In the genomic region with DNA sequence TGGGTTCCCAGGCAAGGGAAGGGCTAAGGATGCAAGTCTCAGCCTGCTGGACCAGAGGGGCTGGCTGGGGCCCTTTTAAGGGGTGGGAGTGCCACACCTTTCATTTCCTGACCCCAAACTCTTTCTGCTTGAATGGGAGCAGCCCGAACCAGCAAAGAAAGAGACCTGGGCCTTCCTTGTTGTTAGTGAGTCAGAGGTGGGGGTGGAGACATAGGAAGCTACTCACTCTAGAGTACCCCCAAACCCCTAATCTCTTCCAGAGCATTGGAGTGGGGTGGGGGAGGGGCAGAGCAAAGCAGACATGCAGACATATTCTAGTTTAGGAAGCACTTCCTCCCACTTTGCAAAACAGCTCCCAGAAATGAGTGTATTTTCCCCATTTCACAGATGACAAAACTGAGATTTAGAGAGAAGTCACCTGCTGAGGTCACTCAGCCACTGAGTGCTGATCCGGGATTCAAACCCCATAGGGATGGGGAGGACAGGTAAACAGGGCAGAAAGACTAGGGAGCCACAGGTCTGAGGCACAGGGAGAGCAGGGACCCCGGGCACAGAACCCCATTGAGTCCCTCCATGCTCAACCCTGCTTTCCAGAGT, we compare ENCODE assay signal across 9 cellular contexts. TPM values are rescaled to one million over a fixed set of nuclear protein-coding genes. Genes with fewer than 3 reads are reported as not detected.
A peak's percentile ranks its signal among the peaks of the same experiment; 100 is the strongest.
DNase-seq lines count a peak whose midpoint lies in the region; ATAC-seq and TF ChIP-seq lines count a peak whose summit lies in the region.
"Had no signal": no experiment of that assay in that cellular context is flagged by ENCODE, and none has a peak within 500 bp of the region (broad histone marks: within the 10 kb centered on the region; RNA-seq: fewer than 3 reads in every experiment).

No MANE protein-coding gene starts in this region.

- H3K23ac ChIP-seq in H9 (ENCODE audit: insufficient read length, low read depth, low read length): no peak overlapping the region

- peak; percentile 53 for ATAC-seq in activated CD8-positive, alpha-beta T cell treated with anti-CD3 and anti-CD28 coated beads for 36 hours

- DNase-seq in CD4-positive, alpha-beta memory T cell: peak in 1 of 5 donors; percentile 37
- no peak for DNase-seq in H9
- peak; percentile 52 for DNase-seq in activated CD8-positive, alpha-beta T cell treated with anti-CD3 and anti-CD28 coated beads for 36 hours
- no peak for DNase-seq in central memory CD4-positive, alpha-beta T cell
- no peak for DNase-seq in progenitor cell of endocrine pancreas (ENCODE audit: low spot score, unreplicated experiment)
- no peak for DNase-seq in Peyer's patch
- no peak for DNase-seq in NCI-H1105 (lab: John Stamatoyannopoulos, UW)
- DNase-seq: NCI-H1417 treated with DMSO at 0.1 percent for 48 hours had no signal

- H4K20me1 ChIP-seq in H9 (ENCODE audit: control insufficient read depth, insufficient read depth, insufficient read length): no peaks in the 10 kb centered on the region

- no peaks in the 10 kb centered on the region for H3K27me3 ChIP-seq in CD4-positive, alpha-beta memory T cell (ENCODE audit: insufficient read depth, low read length)
- H3K27me3 ChIP-seq in H9 (ENCODE audit: insufficient read depth, low read length): no peaks in the 10 kb centered on the region
- no peaks in the 10 kb centered on the region for H3K27me3 ChIP-seq in Peyer's patch

- no peak overlapping the region for H4K5ac ChIP-seq in H9 (ENCODE audit: insufficient read length, low read depth, low read length)

- no CpG with 5 or more reads among the region's 3 CpGs for WGBS in H9 (ENCODE audit: extremely low coverage, insufficient read length, low lambda C conversion rate)
- WGBS in mesodermal cell (ENCODE audit: insufficient coverage in 2 of 2), 2 experiments: 91 to 100% methylated on average over 1 to 2 of the region's 3 CpGs

- no peak for TF ChIP-seq CTCF in H9 (conservative IDR thresholded peaks at IDR 0.05)
- TF ChIP-seq CTCF in activated CD8-positive, alpha-beta T cell treated with anti-CD3 and anti-CD28 coated beads for 36 hours (IDR thresholded peaks at IDR 0.05): no peak
- no peak for TF ChIP-seq CTCF in progenitor cell of endocrine pancreas (IDR thresholded peaks at IDR 0.05; ENCODE audit: unreplicated experiment)
- TF ChIP-seq CTCF in Peyer's patch (IDR thresholded peaks at IDR 0.05): no peak

- no peak overlapping the region for H3K4me3 ChIP-seq in CD4-positive, alpha-beta memory T cell (ENCODE audit: low read length in 2 of 2)
- H3K4me3 ChIP-seq in mesodermal cell (ENCODE audit: extremely low read depth, insufficient read depth, low read length, poor library complexity, severe bottlenecking): no peak overlapping the region
- H3K4me3 ChIP-seq in Peyer's patch: no peak overlapping the region

- H3K36me3 ChIP-seq in CD4-positive, alpha-beta memory T cell (ENCODE audit: insufficient read depth, low read length): no peaks in the 10 kb centered on the region
- H3K36me3 ChIP-seq in mesodermal cell (ENCODE audit: control insufficient read depth, insufficient read depth, low read length) (no peaks in the 10 kb centered on the region), Peyer's patch (no peaks in the 10 kb centered on the region)

- peak overlapping the region; percentile 16 for H3K18ac ChIP-seq in H9 (ENCODE audit: insufficient read length, low read depth, low read length)

- H3K27ac Mint-ChIP-seq in CD4-positive, alpha-beta memory T cell: peak overlapping the region; percentile 85 to 93 (median 87)
- H3K27ac Mint-ChIP-seq in H9: no peak overlapping the region; a peak in 1 of 7 replicates
- H3K27ac Mint-ChIP-seq in activated CD8-positive, alpha-beta T cell treated with anti-CD3 and anti-CD28 coated beads for 36 hours: peak overlapping the region; percentile 73
- no peak overlapping the region for H3K27ac Mint-ChIP-seq in progenitor cell of endocrine pancreas

- H3K4me1 Mint-ChIP-seq in CD4-positive, alpha-beta memory T cell: peaks cover 41 to 70% (median 56%) of the 10 kb centered on the region in 4 donors
- H3K4me1 Mint-ChIP-seq in H9 (peaks cover 10 to 14% of the 10 kb centered on the region in 2 experiments), progenitor cell of endocrine pancreas (ENCODE audit: low read depth) (peaks cover 5% of the 10 kb centered on the region)
- H3K4me1 Mint-ChIP-seq in activated CD8-positive, alpha-beta T cell treated with anti-CD3 and anti-CD28 coated beads for 36 hours (ENCODE audit: low read depth): peaks cover 59% of the 10 kb centered on the region

- H3K4ac ChIP-seq in H9 (ENCODE audit: low read depth, low read length): no peak overlapping the region

- H2BK12ac ChIP-seq in H9 (ENCODE audit: insufficient read length, low read depth, low read length): no peak overlapping the region

- no peaks in the 10 kb centered on the region for H3K79me2 ChIP-seq in H9 (ENCODE audit: insufficient read depth, low read length)

- intact Hi-C loops in CD4-positive, alpha-beta memory T cell (cut with micrococcal nuclease): loop anchor here (10.0 kb wide), 1 partner anchor 61 kb away; no protein-coding TSS in a partner anchor
- intact Hi-C loops in activated CD8-positive, alpha-beta T cell treated with anti-CD3 and anti-CD28 coated beads for 36 hours (cut with micrococcal nuclease): loop anchor here (5.0 kb wide), 1 partner anchor 36 kb away; no protein-coding TSS in a partner anchor

- no peak overlapping the region for H4K8ac ChIP-seq in H9 (replicated peaks; ENCODE audit: insufficient read length, low read depth, low read length)

- no peak overlapping the region for H3K56ac ChIP-seq in H9 (ENCODE audit: insufficient read length, low read depth, low read length)

- no peak overlapping the region for H4K91ac ChIP-seq in H9 (ENCODE audit: insufficient read length, low read depth, low read length)

- no peak overlapping the region for H2AK5ac ChIP-seq in H9 (ENCODE audit: insufficient read length, low read length)

- no peak overlapping the region for H2BK120ac ChIP-seq in H9 (ENCODE audit: low read depth, low read length, poor library complexity, severe bottlenecking)

- H3K23me2 ChIP-seq in H9 (ENCODE audit: insufficient read length, low read depth, low read length, poor library complexity, severe bottlenecking): no peaks in the 10 kb centered on the region

- H2AFZ ChIP-seq in H9 (ENCODE audit: low read length): no peak overlapping the region

- CTCF ChIA-PET in CD4-positive, alpha-beta memory T cell (lab: Charles Lee; ENCODE audit: partially characterized antibody): interaction anchor here (0.6 to 16.3 kb wide), 15 partner anchors 10 to 174 kb away, joined by 3 to 562 read pairs (median 8); a partner anchor contains a TSS
- CTCF ChIA-PET in activated CD8-positive, alpha-beta T cell treated with anti-CD3 and anti-CD28 coated beads for 36 hours (lab: Charles Lee): interaction anchor here (0.5 to 4.2 kb wide), 26 partner anchors 7 to 180 kb away, joined by 3 to 83 read pairs (median 4); a partner anchor contains a TSS

- H3K14ac ChIP-seq in H9 (ENCODE audit: insufficient read depth, low read length): 0 out of 2 replicates have a peak overlapping the region, but pooled peaks have one; percentile 67

- H3T11ph ChIP-seq in H9 (ENCODE audit: low read length): no peak overlapping the region

- no peak overlapping the region for H2BK20ac ChIP-seq in H9 (ENCODE audit: low read depth, low read length, poor library complexity, severe bottlenecking)

- H3K4me1 ChIP-seq in CD4-positive, alpha-beta memory T cell (ENCODE audit: insufficient read depth, low read length): peaks cover 68% of the 10 kb centered on the region
- no peaks in the 10 kb centered on the region for H3K4me1 ChIP-seq in H9 (ENCODE audit: insufficient read depth, low read length)
- peaks cover 8% of the 10 kb centered on the region for H3K4me1 ChIP-seq in mesodermal cell (ENCODE audit: control insufficient read depth, insufficient read depth, low read length, poor library complexity, severe bottlenecking)
- H3K4me1 ChIP-seq in Peyer's patch: peaks cover 0 to 23% (median 0%) of the 10 kb centered on the region in 4 donors

- no peak overlapping the region for H3K9ac ChIP-seq in H9 (ENCODE audit: extremely low read depth, insufficient read length, low read length)

- no peak overlapping the region for H2BK15ac ChIP-seq in H9 (ENCODE audit: low read depth, low read length)

- H3K9me3 Mint-ChIP-seq in CD4-positive, alpha-beta memory T cell: no peaks in the 10 kb centered on the region
- H3K9me3 Mint-ChIP-seq in H9 (no peaks in the 10 kb centered on the region), progenitor cell of endocrine pancreas (ENCODE audit: low read depth) (no peaks in the 10 kb centered on the region)
- H3K9me3 Mint-ChIP-seq in activated CD8-positive, alpha-beta T cell treated with anti-CD3 and anti-CD28 coated beads for 36 hours: no peaks in the 10 kb centered on the region

- peaks cover 0 to 3% of the 10 kb centered on the region in 2 donors for H3K36me3 Mint-ChIP-seq in CD4-positive, alpha-beta memory T cell
- no peaks in the 10 kb centered on the region for H3K36me3 Mint-ChIP-seq in H9 (ENCODE audit: insufficient read depth in 1 of 3, low read depth in 3 of 3)
- peaks cover 2% of the 10 kb centered on the region for H3K36me3 Mint-ChIP-seq in activated CD8-positive, alpha-beta T cell treated with anti-CD3 and anti-CD28 coated beads for 36 hours (ENCODE audit: low read depth)
- no peaks in the 10 kb centered on the region for H3K36me3 Mint-ChIP-seq in progenitor cell of endocrine pancreas (ENCODE audit: insufficient read depth)

- peak overlapping the region; percentile 36 for H3K27ac ChIP-seq in CD4-positive, alpha-beta memory T cell (ENCODE audit: low read depth, low read length)
- H3K27ac ChIP-seq in H9 (ENCODE audit: insufficient read length, low read depth, low read length) (no peak overlapping the region), mesodermal cell (ENCODE audit: low read depth, low read length, severe bottlenecking) (peak overlapping the region; percentile 58), Peyer's patch (peak overlapping the region in 1 of 4 donors; percentile 42)

- peak overlapping the region in 7 of 8 donors; percentile 8 to 65 (median 43) for H3K4me3 Mint-ChIP-seq in CD4-positive, alpha-beta memory T cell
- H3K4me3 Mint-ChIP-seq in H9 (no peak overlapping the region), progenitor cell of endocrine pancreas (ENCODE audit: low read depth) (no peak overlapping the region)
- H3K4me3 Mint-ChIP-seq in activated CD8-positive, alpha-beta T cell treated with anti-CD3 and anti-CD28 coated beads for 36 hours: no peak overlapping the region

- no peaks in the 10 kb centered on the region for H3K27me3 Mint-ChIP-seq in CD4-positive, alpha-beta memory T cell
- H3K27me3 Mint-ChIP-seq in H9 (ENCODE audit: low read depth) (peaks cover 14% of the 10 kb centered on the region), progenitor cell of endocrine pancreas (peaks cover 1% of the 10 kb centered on the region)
- H3K27me3 Mint-ChIP-seq in activated CD8-positive, alpha-beta T cell treated with anti-CD3 and anti-CD28 coated beads for 36 hours: no peaks in the 10 kb centered on the region

- POLR2A ChIA-PET in CD4-positive, alpha-beta memory T cell (lab: Charles Lee; ENCODE audit: partially characterized antibody): interaction anchor here (1.0 to 19.7 kb wide), 7 partner anchors 5 to 49 kb away, joined by 4 to 299 read pairs (median 27); a partner anchor contains a TSS
- POLR2A ChIA-PET in activated CD8-positive, alpha-beta T cell treated with anti-CD3 and anti-CD28 coated beads for 36 hours (lab: Charles Lee): interaction anchor here (0.6 to 2.0 kb wide), 10 partner anchors 11 to 970 kb away, joined by 3 to 8 read pairs (median 3); a partner anchor contains a TSS

- H3K4me2 ChIP-seq in H9 (ENCODE audit: insufficient read depth, insufficient read length, low read length): no peak overlapping the region

- no peak overlapping the region for H2BK5ac ChIP-seq in H9 (ENCODE audit: insufficient read length, low read length)

- TF ChIP-seq POLR2A in Peyer's patch (IDR thresholded peaks at IDR 0.05): no peak

- H3K9me3 ChIP-seq in CD4-positive, alpha-beta memory T cell (ENCODE audit: control insufficient read depth in 1 of 2, low read length in 2 of 2): no peaks in the 10 kb centered on the region
- no peaks in the 10 kb centered on the region for H3K9me3 ChIP-seq in H9 (ENCODE audit: control insufficient read depth, low read depth, low read length)
- H3K9me3 ChIP-seq in mesodermal cell (ENCODE audit: control insufficient read depth, low read length): no peaks in the 10 kb centered on the region
- no peaks in the 10 kb centered on the region for H3K9me3 ChIP-seq in Peyer's patch

- no peaks in the 10 kb centered on the region for H3K79me1 ChIP-seq in H9 (ENCODE audit: insufficient read depth, low read depth, low read length, poor library complexity, severe bottlenecking)

RNA-seq across cellular contexts. Expression of a gene that starts 6.0 kb away (rescaled TPM):
- 100 to 1,000 TPM; 172 TPM for total RNA-seq in CD4-positive, alpha-beta memory T cell
- polyA plus RNA-seq in CD4-positive, alpha-beta memory T cell: 100 to 1,000 TPM; 484 to 562 TPM
- total RNA-seq in H9 (2021) (1.6 TPM in 2 replicates), progenitor cell of endocrine pancreas (6.3 and 6.9 TPM in 2 replicates), Peyer's patch (100 to 1,000 TPM in 3 of 4 donors, 10 to 100 TPM in 1; 12.4 to 424 (median 260) TPM)
- total RNA-seq in activated CD8-positive, alpha-beta T cell treated with anti-CD3 and anti-CD28 coated beads for 36 hours: 1 to 10 TPM; 1.2 to 2.6 TPM
- 3.1 TPM for polyA plus RNA-seq in mesodermal cell (2013, experiment 1 of 2)
- 1.8 TPM for polyA plus RNA-seq in mesodermal cell (2013, experiment 2 of 2)

RNA-seq across cellular contexts. Expression of a gene that starts 20.3 kb away (rescaled TPM):
- total RNA-seq in CD4-positive, alpha-beta memory T cell: 10 to 100 TPM; 39.1 to 41.1 TPM
- polyA plus RNA-seq in CD4-positive, alpha-beta memory T cell: 10 to 100 TPM; 11.7 to 28.1 TPM
- total RNA-seq in H9 (2021) (64.4 and 66.3 TPM in 2 replicates), progenitor cell of endocrine pancreas (29.6 and 32.7 TPM in 2 replicates), Peyer's patch (10 to 100 TPM; 14.5 to 26.4 (median 18.4) TPM)
- 10 to 100 TPM; 45.5 to 45.9 TPM for total RNA-seq in activated CD8-positive, alpha-beta T cell treated with anti-CD3 and anti-CD28 coated beads for 36 hours
- polyA plus RNA-seq in mesodermal cell (2013, experiment 1 of 2): 21.3 TPM
- 18.7 TPM for polyA plus RNA-seq in mesodermal cell (2013, experiment 2 of 2)

RNA-seq across cellular contexts. Expression of a gene that starts 51.0 kb away (rescaled TPM):
- total RNA-seq in CD4-positive, alpha-beta memory T cell: under 1 TPM in 1 of 2 experiments, not detected in 1; 0.81 TPM
- polyA plus RNA-seq in CD4-positive, alpha-beta memory T cell: under 1 TPM in 1 of 2 donors, not detected in 1; 0.30 TPM
- total RNA-seq in H9 (2021): not detected in 2 replicates
- total RNA-seq in activated CD8-positive, alpha-beta T cell treated with anti-CD3 and anti-CD28 coated beads for 36 hours: not detected
- polyA plus RNA-seq in mesodermal cell (2013, experiment 1 of 2): not detected
- not detected for polyA plus RNA-seq in mesodermal cell (2013, experiment 2 of 2)
- 3.3 and 4.4 TPM in 2 replicates for total RNA-seq in progenitor cell of endocrine pancreas
- 100 to 1,000 TPM in 1 of 4 donors, 10 to 100 TPM in 2, 1 to 10 TPM in 1; 5.0 to 119 (median 79.2) TPM for total RNA-seq in Peyer's patch

Comparison
In these comparisons a context has a peak if more than half of its experiments do, and no peak if none do; other contexts are left out.
1. H3K27ac Mint-ChIP-seq: peak in CD4-positive, alpha-beta memory T cell (7 of 7) and activated CD8-positive, alpha-beta T cell treated with anti-CD3 and anti-CD28 coated beads for 36 hours (single experiment); none in H9 (0 of 3) and progenitor cell of endocrine pancreas (single experiment).
2. H3K4me3 Mint-ChIP-seq: peak in CD4-positive, alpha-beta memory T cell (7 of 8); none in H9 (0 of 2), activated CD8-positive, alpha-beta T cell treated with anti-CD3 and anti-CD28 coated beads for 36 hours (single experiment) and progenitor cell of endocrine pancreas (single experiment).